Comparison of ENCODE assay signal across 8 cellular contexts in genomic region chr9:4796988-4797956, GRCh38. TPM values are rescaled to one million over a fixed set of nuclear protein-coding genes. Genes with fewer than 3 reads are reported as not detected.
A peak's percentile ranks its signal among the peaks of the same experiment; 100 is the strongest.
DNase-seq lines count a peak whose midpoint lies in the region; TF ChIP-seq lines count a peak whose summit lies in the region.

No MANE protein-coding gene starts in this region.

- peak; percentile 66 for DNase-seq in DMS 273 (lab: John Stamatoyannopoulos, UW; ENCODE audit: unreplicated experiment)
- no peak for DNase-seq in DMS 273 treated with DMSO at 0.1 percent for 48 hours (lab: John Stamatoyannopoulos, UW)
- peak; percentile 45 for DNase-seq in HCEC 1CT
- DNase-seq in RPMI7951 (ENCODE audit: low read depth) = peak; percentile 45
- DNase-seq in fibroblast of mammary gland (ENCODE audit: low read depth) = peak; percentile 55
- peak; percentile 57 for DNase-seq in renal cortical epithelial cell (ENCODE audit: low read depth)
- DNase-seq in GF-D8 (lab: John Stamatoyannopoulos, UW) = no peak
- no peak for DNase-seq in activated T-helper 1 cell treated with anti-CD3 and anti-CD28 coated beads, Interleukin-12 subunit alpha, Interleukin-12 subunit beta, Interleukin-2, Interleukin-4 antibody, amounts not matched to agents 30 ng/mL and 10 ng/mL and 1 ng/mL, durations not matched to agents 14 hours and 24 hours and 36 hours (ENCODE audit: low spot score)

- peaks cover 14% of the 10 kb centered on the region for H3K36me3 Mint-ChIP-seq in activated T-helper 1 cell treated with anti-CD3 and anti-CD28 coated beads, Interleukin-12 subunit alpha, Interleukin-12 subunit beta, Interleukin-2, Interleukin-4 antibody, amounts not matched to agents 30 ng/mL and 10 ng/mL and 1 ng/mL, durations not matched to agents 14 hours and 24 hours and 36 hours (ENCODE audit: low read depth)

- H3K27ac Mint-ChIP-seq in activated T-helper 1 cell treated with anti-CD3 and anti-CD28 coated beads, Interleukin-12 subunit alpha, Interleukin-12 subunit beta, Interleukin-2, Interleukin-4 antibody, amounts not matched to agents 30 ng/mL and 10 ng/mL and 1 ng/mL, durations not matched to agents 14 hours and 24 hours and 36 hours = no peak overlapping the region

- H3K4me3 Mint-ChIP-seq in activated T-helper 1 cell treated with anti-CD3 and anti-CD28 coated beads, Interleukin-12 subunit alpha, Interleukin-12 subunit beta, Interleukin-2, Interleukin-4 antibody, amounts not matched to agents 30 ng/mL and 10 ng/mL and 1 ng/mL, durations not matched to agents 14 hours and 24 hours and 36 hours = no peak overlapping the region

- intact Hi-C loops in activated T-helper 1 cell treated with anti-CD3 and anti-CD28 coated beads, Interleukin-12 subunit alpha, Interleukin-12 subunit beta, Interleukin-2, Interleukin-4 antibody, amounts not matched to agents 30 ng/mL and 10 ng/mL and 1 ng/mL, durations not matched to agents 14 hours and 24 hours and 36 hours (cut with micrococcal nuclease) = no loop called here

- no peak overlapping the region for H3K4me3 ChIP-seq in fibroblast of mammary gland (ENCODE audit: control insufficient read depth, low read depth, low read length)

- no peaks in the 10 kb centered on the region for H3K27me3 Mint-ChIP-seq in activated T-helper 1 cell treated with anti-CD3 and anti-CD28 coated beads, Interleukin-12 subunit alpha, Interleukin-12 subunit beta, Interleukin-2, Interleukin-4 antibody, amounts not matched to agents 30 ng/mL and 10 ng/mL and 1 ng/mL, durations not matched to agents 14 hours and 24 hours and 36 hours (ENCODE audit: insufficient read depth)

- no peaks in the 10 kb centered on the region for H3K9me3 Mint-ChIP-seq in activated T-helper 1 cell treated with anti-CD3 and anti-CD28 coated beads, Interleukin-12 subunit alpha, Interleukin-12 subunit beta, Interleukin-2, Interleukin-4 antibody, amounts not matched to agents 30 ng/mL and 10 ng/mL and 1 ng/mL, durations not matched to agents 14 hours and 24 hours and 36 hours

- peaks cover 51% of the 10 kb centered on the region for H3K4me1 Mint-ChIP-seq in activated T-helper 1 cell treated with anti-CD3 and anti-CD28 coated beads, Interleukin-12 subunit alpha, Interleukin-12 subunit beta, Interleukin-2, Interleukin-4 antibody, amounts not matched to agents 30 ng/mL and 10 ng/mL and 1 ng/mL, durations not matched to agents 14 hours and 24 hours and 36 hours (ENCODE audit: low read depth)

- peak; percentile 89 for TF ChIP-seq CTCF in fibroblast of mammary gland (conservative IDR thresholded peaks at IDR 0.05; ENCODE audit: control insufficient read depth, insufficient read depth, low read depth, low read length)

RNA-seq across cellular contexts. Expression of gene RCL1, which starts 4.5 kb away (rescaled TPM):
- total RNA-seq in RPMI7951 (2014; rRNA removed; shearing (Covaris generic)) = 8.4 and 8.6 TPM in 2 replicates
- 12.9 and 18.5 TPM in 2 replicates for total RNA-seq in renal cortical epithelial cell
- total RNA-seq in activated T-helper 1 cell treated with anti-CD3 and anti-CD28 coated beads, Interleukin-12 subunit alpha, Interleukin-12 subunit beta, Interleukin-2, Interleukin-4 antibody, amounts not matched to agents 30 ng/mL and 10 ng/mL and 1 ng/mL, durations not matched to agents 14 hours and 24 hours and 36 hours = 53.3 and 53.4 TPM in 2 replicates

RNA-seq across cellular contexts. Expression of gene AK3, which starts 56.3 kb away (rescaled TPM):
- 57.7 and 70.5 TPM in 2 replicates for total RNA-seq in RPMI7951 (2014; rRNA removed; shearing (Covaris generic))
- 101 and 148 TPM in 2 replicates for total RNA-seq in renal cortical epithelial cell
- total RNA-seq in activated T-helper 1 cell treated with anti-CD3 and anti-CD28 coated beads, Interleukin-12 subunit alpha, Interleukin-12 subunit beta, Interleukin-2, Interleukin-4 antibody, amounts not matched to agents 30 ng/mL and 10 ng/mL and 1 ng/mL, durations not matched to agents 14 hours and 24 hours and 36 hours = 23.9 and 28.5 TPM in 2 replicates

Comparison
In these comparisons a context has a peak if more than half of its experiments do, and no peak if none do; other contexts are left out.
1. DNase-seq: peak in DMS 273 (single experiment), HCEC 1CT (single experiment), RPMI7951 (single experiment), fibroblast of mammary gland (single experiment) and renal cortical epithelial cell (single experiment); none in DMS 273 treated with DMSO at 0.1 percent for 48 hours (single experiment), GF-D8 (single experiment) and activated T-helper 1 cell treated with anti-CD3 and anti-CD28 coated beads, Interleukin-12 subunit alpha, Interleukin-12 subunit beta, Interleukin-2, Interleukin-4 antibody, amounts not matched to agents 30 ng/mL and 10 ng/mL and 1 ng/mL, durations not matched to agents 14 hours and 24 hours and 36 hours (single experiment).